In the genomic region with DNA sequence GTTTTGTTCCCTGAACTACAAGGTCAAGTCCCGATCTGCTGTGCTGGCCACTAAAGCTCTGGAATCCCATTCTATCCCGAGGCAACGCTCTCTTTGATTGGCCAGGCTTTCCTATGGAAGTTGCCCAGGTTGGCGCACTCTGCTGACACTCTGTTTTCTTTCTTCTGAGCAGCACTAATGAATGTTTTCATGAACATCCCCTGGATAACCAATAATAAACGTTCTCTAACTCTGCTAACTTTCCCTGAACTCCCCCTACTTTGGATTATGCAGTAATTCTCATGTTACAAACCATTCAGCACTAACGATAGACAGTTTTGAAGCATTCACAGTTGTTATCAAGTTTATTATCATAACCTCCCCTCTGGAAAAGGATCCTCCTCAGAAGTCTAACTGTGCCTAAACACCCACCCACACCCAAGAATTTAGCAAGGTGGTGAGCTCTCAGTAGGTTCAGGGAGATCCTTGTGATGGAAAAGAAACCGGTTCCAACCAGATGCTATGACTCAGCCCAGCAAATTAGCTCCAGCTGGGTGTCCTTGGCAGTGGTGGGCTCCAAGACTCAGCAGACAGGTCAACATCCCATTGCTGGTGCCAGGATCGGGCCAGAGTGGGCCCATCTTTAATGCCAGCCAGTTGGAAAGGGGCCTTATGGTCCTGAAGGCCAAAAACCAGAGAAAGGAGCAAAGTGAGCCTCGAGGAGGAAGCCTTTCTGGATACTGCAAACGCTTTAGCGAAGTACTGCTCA, we compare ENCODE assay signal across 8 cellular contexts.
DNase-seq lines count a peak whose midpoint lies in the region; ATAC-seq and TF ChIP-seq lines count a peak whose summit lies in the region.

No MANE protein-coding gene starts in this region.

- no peak for ATAC-seq in CD8-positive, alpha-beta T cell
- ATAC-seq in GM18861 (IDR thresholded peaks at IDR 0.05; ENCODE audit: unreplicated experiment) (no peak), GM19035 (IDR thresholded peaks at IDR 0.05; ENCODE audit: unreplicated experiment) (no peak)

- no peaks in the 10 kb centered on the region for H3K27me3 ChIP-seq in CD8-positive, alpha-beta T cell (ENCODE audit: insufficient read depth, low read length)
- no peaks in the 10 kb centered on the region for H3K27me3 ChIP-seq in esophagus muscularis mucosa
- H3K27me3 ChIP-seq in osteoblast (ENCODE audit: insufficient read depth, low read length) = no peaks in the 10 kb centered on the region

- no peaks in the 10 kb centered on the region for H3K36me3 ChIP-seq in CD8-positive, alpha-beta T cell (ENCODE audit: insufficient read depth, low read length)
- no peaks in the 10 kb centered on the region for H3K36me3 ChIP-seq in SK-N-MC (ENCODE audit: insufficient read depth, low read length)
- no peaks in the 10 kb centered on the region for H3K36me3 ChIP-seq in esophagus muscularis mucosa
- no peaks in the 10 kb centered on the region for H3K36me3 ChIP-seq in osteoblast (ENCODE audit: insufficient read depth, low read length)

- H3K27ac Mint-ChIP-seq in CD8-positive, alpha-beta T cell = peak overlapping the region; percentile 24

- H3K27ac ChIP-seq in CD8-positive, alpha-beta T cell (ENCODE audit: low read depth, low read length) = no peak overlapping the region
- H3K27ac ChIP-seq in SK-N-MC (peak overlapping the region; percentile 55; the same call in 1 of the 2 replicates), esophagus muscularis mucosa (replicated peaks in 1 of 4) (peak overlapping the region; percentile 55 to 72 (median 69)), osteoblast (ENCODE audit: low read depth, low read length) (peak overlapping the region; percentile 93)

- no peaks in the 10 kb centered on the region for H4K20me1 ChIP-seq in osteoblast (ENCODE audit: insufficient read depth, low read length)

- TF ChIP-seq EP300 in esophagus muscularis mucosa (IDR thresholded peaks at IDR 0.05) = no peak

- no peak for TF ChIP-seq CTCF in CD8-positive, alpha-beta T cell (IDR thresholded peaks at IDR 0.05)
- TF ChIP-seq CTCF in esophagus muscularis mucosa (IDR thresholded peaks at IDR 0.05) (no peak), osteoblast (IDR thresholded peaks at IDR 0.05; ENCODE audit: extremely low read depth, low read depth, low read length) (no peak)

- no peak for DNase-seq in CD8-positive, alpha-beta T cell
- DNase-seq in SK-N-MC (ENCODE audit: low read depth, low spot score) (no peak), esophagus muscularis mucosa (ENCODE audit: extremely low spot score) (no peak), osteoblast (ENCODE audit: insufficient read length, low spot score, missing footprints) (no peak), glomerular visceral epithelial cell (ENCODE audit: extremely low spot score) (no peak), cerebellum (ENCODE audit: low spot score) (no peak)

- TF ChIP-seq POLR2A in esophagus muscularis mucosa (IDR thresholded peaks at IDR 0.05; ENCODE audit: low read depth) = no peak

- H3K27me3 Mint-ChIP-seq in CD8-positive, alpha-beta T cell (ENCODE audit: low read depth) = no peaks in the 10 kb centered on the region

- POLR2A ChIA-PET in CD8-positive, alpha-beta T cell (lab: Charles Lee) = interaction anchor here (1.4 kb wide), 1 partner anchor 9 kb away, joined by 3 read pairs; no protein-coding TSS in a partner anchor

- peaks cover 84% of the 10 kb centered on the region for H3K79me2 ChIP-seq in osteoblast (ENCODE audit: insufficient read depth, low read length)

- H3K9me3 Mint-ChIP-seq in CD8-positive, alpha-beta T cell = no peaks in the 10 kb centered on the region

- H2AFZ ChIP-seq in osteoblast (ENCODE audit: low read length) = peak overlapping the region; percentile 4

- H3K9me3 ChIP-seq in CD8-positive, alpha-beta T cell (ENCODE audit: low read length) = no peaks in the 10 kb centered on the region
- H3K9me3 ChIP-seq in SK-N-MC (ENCODE audit: low read depth, low read length) (no peaks in the 10 kb centered on the region), esophagus muscularis mucosa (no peaks in the 10 kb centered on the region), osteoblast (ENCODE audit: low read depth, low read length) (no peaks in the 10 kb centered on the region)

- no peak overlapping the region for H3K4me3 ChIP-seq in CD8-positive, alpha-beta T cell (ENCODE audit: low read depth, low read length)
- H3K4me3 ChIP-seq in SK-N-MC = peak overlapping the region; percentile 13; the same call in 1 of the 2 replicates
- no peak overlapping the region for H3K4me3 ChIP-seq in esophagus muscularis mucosa
- H3K4me3 ChIP-seq in osteoblast (ENCODE audit: insufficient read depth, low read length) = peak overlapping the region; percentile 24

- H3K36me3 Mint-ChIP-seq in CD8-positive, alpha-beta T cell = peaks cover 11% of the 10 kb centered on the region

- H3K4me1 Mint-ChIP-seq in CD8-positive, alpha-beta T cell (ENCODE audit: low read depth) = peaks cover 43% of the 10 kb centered on the region

- intact Hi-C loops in CD8-positive, alpha-beta T cell (cut with DNase I, micrococcal nuclease) = no loop called here
- intact Hi-C loops in esophagus muscularis mucosa (cut with DNase I) = loop anchor here (5.0 kb wide), 1 partner anchor 69 kb away; the partner anchor contains the start of gene CREB3L2

- 51% methylated on average over 11 of the region's 11 CpGs for WGBS in esophagus muscularis mucosa

- peak overlapping the region; percentile 49 for H3K4me2 ChIP-seq in osteoblast (ENCODE audit: insufficient read depth, low read length)

- no peak overlapping the region for H3K9ac ChIP-seq in SK-N-MC (ENCODE audit: insufficient read length)

- no peak overlapping the region for H3K4me3 Mint-ChIP-seq in CD8-positive, alpha-beta T cell

- H3K4me1 ChIP-seq in CD8-positive, alpha-beta T cell (ENCODE audit: insufficient read depth, low read length) = peaks cover 23% of the 10 kb centered on the region
- H3K4me1 ChIP-seq in esophagus muscularis mucosa = peaks cover 55 to 75% (median 66%) of the 10 kb centered on the region in 4 donors
- peaks cover 61% of the 10 kb centered on the region for H3K4me1 ChIP-seq in osteoblast (ENCODE audit: insufficient read depth, low read length)

- CTCF ChIA-PET in CD8-positive, alpha-beta T cell (lab: Charles Lee) = interaction anchor here (0.7 to 2.7 kb wide), 3 partner anchors 12 to 69 kb away, joined by 3 to 13 read pairs (median 12); partner anchors contain the start of gene CREB3L2

Comparison
In these comparisons a context has a peak if more than half of its experiments do, and no peak if none do; other contexts are left out.
1. H3K4me3 ChIP-seq: peak in SK-N-MC (single experiment) and osteoblast (single experiment); none in CD8-positive, alpha-beta T cell (single experiment) and esophagus muscularis mucosa (0 of 4).